ENCODE assay signal across 1 cellular context in the genomic region with DNA sequence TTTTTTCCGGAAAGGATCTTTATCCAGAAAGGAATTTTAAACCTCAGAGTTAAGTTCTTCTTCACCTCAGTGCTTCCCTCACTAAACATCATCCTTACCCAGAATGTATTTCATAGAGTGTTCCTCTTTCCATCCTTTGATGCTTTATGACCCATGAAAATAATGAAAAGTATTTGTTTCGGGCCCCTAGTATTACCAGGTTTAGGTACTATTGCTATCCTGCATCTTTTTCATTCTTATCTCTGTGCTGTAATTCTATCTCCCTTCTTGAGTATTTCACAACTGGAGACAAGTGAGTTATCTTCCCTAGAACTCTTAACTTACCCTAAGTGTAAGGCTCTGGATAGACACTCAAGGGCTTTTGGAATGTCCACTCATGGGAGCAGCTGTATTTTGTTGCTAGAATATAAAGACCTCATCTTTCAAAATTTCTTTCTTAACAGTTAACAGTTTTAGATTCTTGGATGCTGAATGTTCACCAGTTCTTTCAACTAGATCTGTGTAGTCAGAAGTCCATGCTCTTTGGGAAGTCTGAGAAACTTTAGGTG.
A peak's percentile ranks its signal among the peaks of the same experiment; 100 is the strongest.
TF ChIP-seq lines count a peak whose summit lies in the region.

No MANE protein-coding gene starts in this region.

TF ChIP-seq in K562, 482 proteins besides CTCF, POLR2A, EP300 and RAD21 (continued from another document):
- no peak for TF ChIP-seq TEAD1 (CRISPR knock-in tag; IDR thresholded peaks at IDR 0.05)
- TF ChIP-seq SMAD4 (CRISPR knock-in tag; conservative IDR thresholded peaks at IDR 0.05): 0 out of 2 replicates have a peak, but pooled peaks have one; percentile 9
